ENCODE assay signal across 16 cellular contexts in genomic region chr9:91155746-91156145, GRCh38.
A peak's percentile ranks its signal among the peaks of the same experiment; 100 is the strongest.
DNase-seq lines count a peak whose midpoint lies in the region; ATAC-seq and TF ChIP-seq lines count a peak whose summit lies in the region.
"Had no signal": no experiment of that assay in that cellular context is flagged by ENCODE, and none has a peak within 500 bp of the region (broad histone marks: within the 10 kb centered on the region; RNA-seq: fewer than 3 reads in every experiment).

No MANE protein-coding gene starts in this region.

- no peak for ATAC-seq in activated T-cell treated with anti-CD3 and anti-CD28 coated beads, Interleukin-2, amount 50 U/mL, for 72 hours (replicated peaks in 1 of 2)
- ATAC-seq in upper lobe of right lung = no peak
- ATAC-seq in HG02623 (IDR thresholded peaks at IDR 0.05; ENCODE audit: unreplicated experiment) = no peak
- ATAC-seq in GM19324 (IDR thresholded peaks at IDR 0.05; ENCODE audit: low FRiP score, unreplicated experiment) = no peak
- ATAC-seq: PC-3 had no signal

- POLR2A ChIA-PET in activated CD4-positive, alpha-beta memory T cell treated with anti-CD3 and anti-CD28 coated beads, Interleukin-2, amount 10 ng/mL, durations not matched to agents 7 days and 5 days (lab: Charles Lee) = interaction anchor here (1.1 to 1.7 kb wide), 5 partner anchors 9 to 269 kb away, joined by 3 to 7 read pairs (median 4); no protein-coding TSS in a partner anchor

- peak overlapping the region; percentile 6 for H3K27ac ChIP-seq in upper lobe of right lung
- H3K27ac ChIP-seq: HL-60 had no signal

- no peaks in the 10 kb centered on the region for H3K27me3 Mint-ChIP-seq in activated T-cell treated with anti-CD3 and anti-CD28 coated beads, Interleukin-2, amount 50 U/mL, for 72 hours (ENCODE audit: low read depth)
- H3K27me3 Mint-ChIP-seq in activated CD4-positive, alpha-beta memory T cell treated with anti-CD3 and anti-CD28 coated beads, Interleukin-2, amount 10 ng/mL, durations not matched to agents 7 days and 5 days = no peaks in the 10 kb centered on the region
- peaks cover 4 to 5% (median 4%) of the 10 kb centered on the region in 3 donors for H3K27me3 Mint-ChIP-seq in immature natural killer cell (ENCODE audit: low read depth in 3 of 3)

- no peak for TF ChIP-seq CTCF in upper lobe of right lung (IDR thresholded peaks at IDR 0.05)

- peaks cover 14 to 25% of the 10 kb centered on the region in 2 donors for H3K36me3 Mint-ChIP-seq in activated T-cell treated with anti-CD3 and anti-CD28 coated beads, Interleukin-2, amount 50 U/mL, for 72 hours (ENCODE audit: insufficient read depth in 2 of 2)
- H3K36me3 Mint-ChIP-seq in activated CD4-positive, alpha-beta memory T cell treated with anti-CD3 and anti-CD28 coated beads, Interleukin-2, amount 10 ng/mL, durations not matched to agents 7 days and 5 days (ENCODE audit: low read depth) = peaks cover 87% of the 10 kb centered on the region
- peaks cover 0 to 11% (median 10%) of the 10 kb centered on the region in 3 donors for H3K36me3 Mint-ChIP-seq in immature natural killer cell

- peaks cover 72% of the 10 kb centered on the region for H3K4me1 Mint-ChIP-seq in activated T-cell treated with anti-CD3 and anti-CD28 coated beads, Interleukin-2, amount 50 U/mL, for 72 hours (ENCODE audit: low read depth)
- peaks cover 89% of the 10 kb centered on the region for H3K4me1 Mint-ChIP-seq in activated CD4-positive, alpha-beta memory T cell treated with anti-CD3 and anti-CD28 coated beads, Interleukin-2, amount 10 ng/mL, durations not matched to agents 7 days and 5 days
- peaks cover 68 to 80% of the 10 kb centered on the region in 2 donors for H3K4me1 Mint-ChIP-seq in immature natural killer cell

- H3K9me3 Mint-ChIP-seq in activated T-cell treated with anti-CD3 and anti-CD28 coated beads, Interleukin-2, amount 50 U/mL, for 72 hours = peaks cover 0 to 6% of the 10 kb centered on the region in 2 donors
- H3K9me3 Mint-ChIP-seq in activated CD4-positive, alpha-beta memory T cell treated with anti-CD3 and anti-CD28 coated beads, Interleukin-2, amount 10 ng/mL, durations not matched to agents 7 days and 5 days = peaks cover 24% of the 10 kb centered on the region
- no peaks in the 10 kb centered on the region for H3K9me3 Mint-ChIP-seq in immature natural killer cell

- H3K4me3 Mint-ChIP-seq in activated T-cell treated with anti-CD3 and anti-CD28 coated beads, Interleukin-2, amount 50 U/mL, for 72 hours = peak overlapping the region in 1 of 2 donors; percentile 32
- no peak overlapping the region for H3K4me3 Mint-ChIP-seq in activated CD4-positive, alpha-beta memory T cell treated with anti-CD3 and anti-CD28 coated beads, Interleukin-2, amount 10 ng/mL, durations not matched to agents 7 days and 5 days
- H3K4me3 Mint-ChIP-seq in immature natural killer cell = peak overlapping the region in 4 of 5 donors; percentile 70 to 85 (median 76)

- no peak overlapping the region for H3K4me3 ChIP-seq in upper lobe of right lung

- peak overlapping the region; percentile 93 for H3K27ac Mint-ChIP-seq in activated T-cell treated with anti-CD3 and anti-CD28 coated beads, Interleukin-2, amount 50 U/mL, for 72 hours
- peak overlapping the region; percentile 83 for H3K27ac Mint-ChIP-seq in activated CD4-positive, alpha-beta memory T cell treated with anti-CD3 and anti-CD28 coated beads, Interleukin-2, amount 10 ng/mL, durations not matched to agents 7 days and 5 days
- peak overlapping the region; percentile 82 to 98 (median 96) for H3K27ac Mint-ChIP-seq in immature natural killer cell

- CTCF ChIA-PET in activated CD4-positive, alpha-beta memory T cell treated with anti-CD3 and anti-CD28 coated beads, Interleukin-2, amount 10 ng/mL, durations not matched to agents 7 days and 5 days (lab: Charles Lee) = no interaction called here

- intact Hi-C loops in upper lobe of right lung (cut with DNase I) = no loop called here

- no peaks in the 10 kb centered on the region for H3K4me1 ChIP-seq in upper lobe of right lung
- H3K4me1 ChIP-seq: BE2C had no signal

- no peaks in the 10 kb centered on the region for H3K27me3 ChIP-seq in upper lobe of right lung
- H3K27me3 ChIP-seq: BE2C had no signal

- H3K9me3 ChIP-seq in upper lobe of right lung = no peaks in the 10 kb centered on the region
- H3K9me3 ChIP-seq: BE2C had no signal

- H3K36me3 ChIP-seq in upper lobe of right lung = no peaks in the 10 kb centered on the region
- H3K36me3 ChIP-seq: BE2C had no signal

- no peak for DNase-seq in activated T-cell treated with anti-CD3 and anti-CD28 coated beads, Interleukin-2, amount 50 U/mL, for 72 hours
- DNase-seq in activated T-cell treated with anti-CD3 and anti-CD28 coated beads for 4 hours = no peak
- no peak for DNase-seq in activated CD4-positive, alpha-beta memory T cell treated with anti-CD3 and anti-CD28 coated beads, Interleukin-2, amount 10 ng/mL, durations not matched to agents 7 days and 5 days
- DNase-seq in immature natural killer cell = no peak
- no peak for DNase-seq in upper lobe of right lung
- DNase-seq: BE2C, GOT3, KBM-7, NCI-H1092, NCI-H1694, NCI-H2107, NCI-H69, PC-3 had no signal
